8 cellular contexts compared by ENCODE assay signal in the genomic region with DNA sequence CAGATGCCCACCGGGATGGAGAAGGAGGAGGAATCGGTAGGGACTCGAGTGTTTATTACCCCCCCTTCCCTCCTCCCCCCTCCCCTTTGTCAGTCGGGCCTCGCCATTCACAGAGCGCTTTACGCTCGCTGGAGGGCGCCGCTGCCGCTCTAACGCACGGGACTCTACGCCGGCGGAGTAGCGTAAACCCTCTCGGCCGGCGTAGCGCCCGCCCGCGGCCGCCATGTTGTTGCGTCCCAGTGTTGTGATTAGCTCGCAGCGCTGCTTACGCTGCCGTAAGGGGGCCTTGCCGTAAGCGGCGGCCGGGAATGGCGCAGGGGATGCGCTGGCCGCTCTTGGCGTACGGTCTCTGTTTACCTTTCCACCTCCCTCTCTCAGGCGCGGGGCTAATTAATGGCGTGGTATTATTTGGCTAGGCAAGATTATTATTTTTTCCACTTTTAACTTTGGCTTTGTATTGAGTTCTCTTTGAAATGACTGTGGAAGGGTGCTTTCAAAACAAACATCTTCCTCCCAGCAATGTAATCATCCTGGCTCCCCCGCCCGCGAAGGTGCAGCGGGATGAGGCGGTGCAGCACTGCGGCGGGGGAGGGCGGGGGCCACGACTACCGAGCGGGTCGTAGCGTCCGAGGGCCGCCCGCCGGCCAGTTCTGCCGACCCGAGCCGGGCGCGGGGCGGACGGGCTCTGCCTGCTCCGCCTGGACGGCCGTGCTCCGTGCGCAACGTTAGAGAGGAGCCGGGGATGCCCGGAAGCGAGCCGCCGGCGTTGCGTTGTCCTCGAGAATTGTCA. TPM values are rescaled to one million over a fixed set of nuclear protein-coding genes. Genes with fewer than 3 reads are reported as not detected.
DNase-seq lines count a peak whose midpoint lies in the region; ATAC-seq and TF ChIP-seq lines count a peak whose summit lies in the region.

No MANE protein-coding gene starts in this region.

- intact Hi-C loops in left ventricle myocardium inferior (cut with micrococcal nuclease): no loop called here
- intact Hi-C loops in posterior vena cava (cut with DNase I): no loop called here
- intact Hi-C loops in upper lobe of right lung (cut with DNase I): no loop called here

- peak; percentile 42 for TF ChIP-seq CTCF in GM13976 (IDR thresholded peaks at IDR 0.05; ENCODE audit: borderline replicate concordance, control extremely low read depth, extremely low read depth, insufficient read depth, missing control alignments)
- TF ChIP-seq CTCF in left ventricle myocardium inferior (IDR thresholded peaks at IDR 0.05; ENCODE audit: borderline replicate concordance): peak; percentile 43
- peak; percentile 40 for TF ChIP-seq CTCF in upper lobe of right lung (IDR thresholded peaks at IDR 0.05)

- H3K27ac ChIP-seq in left ventricle myocardium inferior (replicated peaks) (peak overlapping the region; percentile 100), upper lobe of right lung (peak overlapping the region; percentile 100)

- in situ Hi-C loops in GM13976 (cut with MboI; ENCODE audit: low sequenced_read_pairs, unreplicated experiment): no loop called here

- H3K36me3 ChIP-seq in left ventricle myocardium inferior (no peaks in the 10 kb centered on the region), upper lobe of right lung (no peaks in the 10 kb centered on the region)

- H3K4me3 Mint-ChIP-seq in T-helper 1 cell treated with Interleukin-12 subunit alpha and Interleukin-12 subunit beta and Interleukin-4 antibody, amounts not matched to agents 30 μg/mL and 1 μg/mL, for 36 hours: peak overlapping the region; percentile 96

- peak; percentile 39 for ATAC-seq in HG02938 (IDR thresholded peaks at IDR 0.05; ENCODE audit: unreplicated experiment)
- ATAC-seq in upper lobe of right lung: peak; percentile 91

- H3K9me3 ChIP-seq in left ventricle myocardium inferior (replicated peaks): no peaks in the 10 kb centered on the region
- H3K9me3 ChIP-seq in upper lobe of right lung: no peaks in the 10 kb centered on the region

- H3K9me3 Mint-ChIP-seq in T-helper 1 cell treated with Interleukin-12 subunit alpha and Interleukin-12 subunit beta and Interleukin-4 antibody, amounts not matched to agents 30 μg/mL and 1 μg/mL, for 36 hours: no peaks in the 10 kb centered on the region

- peaks cover 26% of the 10 kb centered on the region for H3K4me1 Mint-ChIP-seq in T-helper 1 cell treated with Interleukin-12 subunit alpha and Interleukin-12 subunit beta and Interleukin-4 antibody, amounts not matched to agents 30 μg/mL and 1 μg/mL, for 36 hours (ENCODE audit: low read depth)

- peaks cover 24% of the 10 kb centered on the region for H3K27me3 Mint-ChIP-seq in T-helper 1 cell treated with Interleukin-12 subunit alpha and Interleukin-12 subunit beta and Interleukin-4 antibody, amounts not matched to agents 30 μg/mL and 1 μg/mL, for 36 hours (ENCODE audit: low read depth)

- H3K27me3 ChIP-seq in left ventricle myocardium inferior (ENCODE audit: low read depth): no peaks in the 10 kb centered on the region
- no peaks in the 10 kb centered on the region for H3K27me3 ChIP-seq in upper lobe of right lung

- H3K4me3 ChIP-seq in left ventricle myocardium inferior: peak overlapping the region; percentile 85
- H3K4me3 ChIP-seq in upper lobe of right lung: peak overlapping the region; percentile 95

- peaks cover 9% of the 10 kb centered on the region for H3K36me3 Mint-ChIP-seq in T-helper 1 cell treated with Interleukin-12 subunit alpha and Interleukin-12 subunit beta and Interleukin-4 antibody, amounts not matched to agents 30 μg/mL and 1 μg/mL, for 36 hours (ENCODE audit: low read depth)

- peaks cover 58% of the 10 kb centered on the region for H3K4me1 ChIP-seq in left ventricle myocardium inferior
- H3K4me1 ChIP-seq in upper lobe of right lung: peaks cover 32% of the 10 kb centered on the region

- H3K27ac Mint-ChIP-seq in T-helper 1 cell treated with Interleukin-12 subunit alpha and Interleukin-12 subunit beta and Interleukin-4 antibody, amounts not matched to agents 30 μg/mL and 1 μg/mL, for 36 hours: peak overlapping the region; percentile 97

- peak; percentile 85 for DNase-seq in GM13976 (ENCODE audit: low spot score)
- peak; percentile 91 for DNase-seq in NCI-H1694 (lab: John Stamatoyannopoulos, UW)
- peak in 55 of 56 donors; percentile 75 to 99 (median 93) for DNase-seq in amygdala (lab: John Stamatoyannopoulos, UW)
- DNase-seq in left ventricle myocardium inferior: peak; percentile 92
- DNase-seq in posterior vena cava (ENCODE audit: low spot score): peak; percentile 99
- peak; percentile 97 for DNase-seq in upper lobe of right lung

RNA-seq across cellular contexts. Expression of gene EPC2, which starts 0.8 kb away (rescaled TPM):
- total RNA-seq in left ventricle myocardium inferior (22.0 TPM), posterior vena cava (10 to 100 TPM; 31.6 to 37.7 TPM), upper lobe of right lung (40.1 TPM)

Comparison
In these comparisons a context has a peak if more than half of its experiments do, and no peak if none do; other contexts are left out.
1. Peak in every context shown above with its lines: DNase-seq, ATAC-seq, H3K4me3 ChIP-seq and H3K27ac ChIP-seq.